Comparison of ENCODE assay signal across 9 cellular contexts in the genomic region with DNA sequence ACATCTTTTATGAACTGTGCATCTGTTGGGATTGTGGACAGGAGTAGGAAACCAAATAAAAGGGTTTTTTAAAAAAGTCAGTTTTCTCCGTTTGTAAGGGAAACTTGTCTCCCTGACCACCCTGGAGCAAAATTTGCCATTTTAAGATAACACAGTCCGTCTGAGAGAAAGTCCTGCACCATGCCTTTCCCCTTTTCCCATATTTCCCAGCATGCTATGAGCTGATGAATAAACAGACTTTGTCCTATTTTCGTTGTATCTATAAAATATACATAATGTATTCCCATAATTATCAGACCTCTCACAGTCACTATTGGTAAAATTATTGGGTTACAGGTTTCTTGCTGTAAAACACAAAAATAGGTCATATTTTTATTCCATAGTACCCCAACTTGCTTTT. TPM values are rescaled to one million over a fixed set of nuclear protein-coding genes. Genes with fewer than 3 reads are reported as not detected.
A peak's percentile ranks its signal among the peaks of the same experiment; 100 is the strongest.
DNase-seq lines count a peak whose midpoint lies in the region; ATAC-seq and TF ChIP-seq lines count a peak whose summit lies in the region.
"Had no signal": no experiment of that assay in that cellular context is flagged by ENCODE, and none has a peak within 500 bp of the region (broad histone marks: within the 10 kb centered on the region; RNA-seq: fewer than 3 reads in every experiment).

No MANE protein-coding gene starts in this region.

- no peak for TF ChIP-seq POLR2A in ovary (IDR thresholded peaks at IDR 0.05)

- H4K91ac ChIP-seq in neuronal stem cell (ENCODE audit: low read depth, low read length, poor library complexity): no peak overlapping the region

- CTCF ChIA-PET in SK-N-SH (lab: Yijun Ruan, JAX): no interaction called here

- TF ChIP-seq EP300 in SK-N-SH (IDR thresholded peaks at IDR 0.05; ENCODE audit: borderline replicate concordance in 1 of 2, low read depth in 1 of 2, low read length in 1 of 2) (no peak), ovary (IDR thresholded peaks at IDR 0.05) (no peak)

- peak overlapping the region; percentile 67 for H3K27ac Mint-ChIP-seq in chondrocyte (ENCODE audit: unreplicated experiment)

- H3K18ac ChIP-seq in neuronal stem cell (ENCODE audit: low read length): no peak overlapping the region

- H4K20me1 ChIP-seq in SK-N-SH (ENCODE audit: insufficient read depth): peaks cover 17% of the 10 kb centered on the region

- POLR2A ChIA-PET in SK-N-SH (lab: Yijun Ruan, JAX): no interaction called here

- H3K9me2 ChIP-seq in SK-N-SH: no peaks in the 10 kb centered on the region

- no peaks in the 10 kb centered on the region for H3K9me3 Mint-ChIP-seq in chondrocyte (ENCODE audit: low read depth)

- H3K4me1 ChIP-seq in SK-N-SH (ENCODE audit: control insufficient read depth in 1 of 2, insufficient read depth in 2 of 2, low read depth in 1 of 2, low read length in 1 of 2) (peaks cover 0 to 10% of the 10 kb centered on the region in 2 experiments; a peak in 2 of 4 replicates), neuronal stem cell (ENCODE audit: control insufficient read depth in 2 of 2, insufficient read depth in 1 of 2, low read depth in 1 of 2, low read length in 2 of 2) (peaks cover 3 to 14% of the 10 kb centered on the region in 2 donors), ovary (ENCODE audit: insufficient read depth) (no peaks in the 10 kb centered on the region)

- peak overlapping the region; percentile 95 for H3K27ac ChIP-seq in SK-N-SH (ENCODE audit: low read depth in 2 of 2, low read length in 1 of 2)
- no peak overlapping the region for H3K27ac ChIP-seq in neuronal stem cell (replicated peaks; ENCODE audit: low read length)
- peak overlapping the region in 1 of 2 donors; percentile 100 for H3K27ac ChIP-seq in ovary

- H4K8ac ChIP-seq in neuronal stem cell (ENCODE audit: low read depth, low read length): no peak overlapping the region

- 34% methylated on average over 3 of the region's 3 CpGs for WGBS in SK-N-SH (ENCODE audit: low lambda C conversion rate)
- WGBS in neuronal stem cell (ENCODE audit: extremely low coverage in 2 of 2, insufficient read length in 2 of 2, insufficient replicate concordance in 1 of 2), 2 donors: no CpG with 5 or more reads among the region's 3 CpGs
- WGBS in ovary, 3 donors: 17 to 24% (median 17%) methylated on average over 3 of the region's 3 CpGs

- peaks cover 47% of the 10 kb centered on the region for H3K79me2 ChIP-seq in SK-N-SH (ENCODE audit: insufficient read depth)

- H3K27me3 ChIP-seq in SK-N-SH (ENCODE audit: insufficient read depth): no peaks in the 10 kb centered on the region
- no peaks in the 10 kb centered on the region for H3K27me3 ChIP-seq in neuronal stem cell (ENCODE audit: control insufficient read depth in 3 of 3, insufficient read depth in 3 of 3, low read depth in 1 of 3, low read length in 3 of 3)
- H3K27me3 ChIP-seq in ovary: no peaks in the 10 kb centered on the region

- intact Hi-C loops in ovary (cut with DNase I): loop anchor here in 1 of 4 donors (5.0 to 10.0 kb wide), 2 partner anchors 63 to 196 kb away; no protein-coding TSS in a partner anchor

- H3K4me3 ChIP-seq in SK-N-SH (ENCODE audit: low read depth in 2 of 2, low read length in 1 of 2): peak overlapping the region; percentile 85 to 87
- H3K4me3 ChIP-seq in neuronal stem cell (ENCODE audit: low read length in 2 of 2): peak overlapping the region in 1 of 2 donors; percentile 64
- H3K4me3 ChIP-seq in ovary: no peak overlapping the region

- no peak overlapping the region for H2BK15ac ChIP-seq in neuronal stem cell (ENCODE audit: low read length)

- peaks cover 33% of the 10 kb centered on the region for H3F3A ChIP-seq in SK-N-SH (replicated peaks; ENCODE audit: insufficient read depth)

- H3K4me2 ChIP-seq in SK-N-SH (peak overlapping the region; percentile 90), neuronal stem cell (ENCODE audit: insufficient read depth, low read length, poor library complexity, severe bottlenecking) (no peak overlapping the region)

- no peak for TF ChIP-seq RAD21 in SK-N-SH (IDR thresholded peaks at IDR 0.05; ENCODE audit: low read length)

- H2AFZ ChIP-seq in SK-N-SH (ENCODE audit: low read depth) (peak overlapping the region; percentile 87; the same call in 1 of the 2 replicates), neuronal stem cell (ENCODE audit: low read length) (peak overlapping the region; percentile 90)

- no peaks in the 10 kb centered on the region for H3K36me3 Mint-ChIP-seq in chondrocyte (ENCODE audit: low read depth)

- no peak overlapping the region for H2BK12ac ChIP-seq in neuronal stem cell (ENCODE audit: low read length)

- H3K23ac ChIP-seq in neuronal stem cell (ENCODE audit: low read depth, low read length, poor library complexity): no peak overlapping the region

- no peak overlapping the region for H3K14ac ChIP-seq in neuronal stem cell (ENCODE audit: low read length)

- H3K79me1 ChIP-seq in neuronal stem cell (ENCODE audit: low read depth, low read length): no peaks in the 10 kb centered on the region

- H3K27me3 Mint-ChIP-seq in chondrocyte (ENCODE audit: low read depth): no peaks in the 10 kb centered on the region

- no peak overlapping the region for H2BK120ac ChIP-seq in neuronal stem cell (ENCODE audit: low read depth, low read length)

- no peak for ATAC-seq in SK-N-SH treated with all-trans-retinoic acid at 6 μM for 48 hours

- no peak for TF ChIP-seq CTCF in SK-N-SH (IDR thresholded peaks at IDR 0.05)
- TF ChIP-seq CTCF in chondrocyte (IDR thresholded peaks at IDR 0.05): no peak
- no peak for TF ChIP-seq CTCF in ovary (IDR thresholded peaks at IDR 0.05)

- H3K36me3 ChIP-seq in SK-N-SH (replicated peaks in 1 of 2; ENCODE audit: control insufficient read depth in 1 of 2, insufficient read depth in 2 of 2, low read length in 1 of 2) (no peaks in the 10 kb centered on the region), neuronal stem cell (replicated peaks in 1 of 2; ENCODE audit: control insufficient read depth in 2 of 2, insufficient read depth in 2 of 2, low read length in 2 of 2) (no peaks in the 10 kb centered on the region), ovary (no peaks in the 10 kb centered on the region)

- peaks cover 25% of the 10 kb centered on the region for H3K4me1 Mint-ChIP-seq in chondrocyte (ENCODE audit: low read depth)

- no peak overlapping the region for H2BK5ac ChIP-seq in neuronal stem cell (ENCODE audit: low read length)

- H3K9me3 ChIP-seq in SK-N-SH (no peaks in the 10 kb centered on the region), neuronal stem cell (replicated peaks in 1 of 2; ENCODE audit: control insufficient read depth in 2 of 2, insufficient read depth in 1 of 2, low read depth in 1 of 2, low read length in 2 of 2) (peaks cover 0 to 9% of the 10 kb centered on the region in 2 donors), ovary (no peaks in the 10 kb centered on the region)

- DNase-seq in SK-N-SH (no peak), NCI-H1694 (lab: John Stamatoyannopoulos, UW) (peak; percentile 100), chondrocyte (ENCODE audit: low spot score) (no peak), neuronal stem cell (ENCODE audit: low spot score) (no peak), ovary (no peak), NCI-H748 (lab: John Stamatoyannopoulos, UW; ENCODE audit: unreplicated experiment) (no peak), LoVo (ENCODE audit: low spot score) (no peak)
- DNase-seq: left cardiac atrium had no signal

- no peak overlapping the region for H2AK5ac ChIP-seq in neuronal stem cell (ENCODE audit: low read depth, low read length)

- H3K4ac ChIP-seq in neuronal stem cell (ENCODE audit: low read length): no peak overlapping the region

- H3K9ac ChIP-seq in SK-N-SH: peak overlapping the region; percentile 96
- H3K9ac ChIP-seq in neuronal stem cell (ENCODE audit: low read depth, low read length, poor library complexity): no peak overlapping the region

- peak overlapping the region; percentile 80 for H3K4me3 Mint-ChIP-seq in chondrocyte (ENCODE audit: unreplicated experiment)

TF ChIP-seq in SK-N-SH treated with all-trans-retinoic acid at 6 μM for 48 hours, 23 proteins besides CTCF, POLR2A, EP300 and RAD21 (continues in another document):
- TF ChIP-seq ZNF70 (CRISPR knock-in tag; IDR thresholded peaks at IDR 0.05): no peak
- TF ChIP-seq ZNF565 (CRISPR knock-in tag; conservative IDR thresholded peaks at IDR 0.05; ENCODE audit: low read depth): no peak
- TF ChIP-seq GLIS3 (CRISPR knock-in tag; IDR thresholded peaks at IDR 0.05): no peak
- TF ChIP-seq RARB (CRISPR knock-in tag; IDR thresholded peaks at IDR 0.05): no peak
- no peak for TF ChIP-seq CREB5 (CRISPR knock-in tag; IDR thresholded peaks at IDR 0.05; ENCODE audit: low read depth)
- no peak for TF ChIP-seq ISL1 (CRISPR knock-in tag; IDR thresholded peaks at IDR 0.05)
- no peak for TF ChIP-seq TCF4 (CRISPR knock-in tag; IDR thresholded peaks at IDR 0.05; ENCODE audit: borderline replicate concordance)
- TF ChIP-seq PPARA (CRISPR knock-in tag; IDR thresholded peaks at IDR 0.05; ENCODE audit: borderline replicate concordance): no peak

RNA-seq across cellular contexts. Expression of gene AKT3, which starts 1.7 kb away (rescaled TPM):
- polyA plus RNA-seq in SK-N-SH (2012; rRNA removed): 12.7 and 16.4 TPM in 2 replicates
- 17.8 and 20.3 TPM in 2 replicates for polyA plus RNA-seq in SK-N-SH (2012; cell fraction: cytosol; rRNA removed)
- polyA plus RNA-seq in SK-N-SH (2012; cell fraction: nucleus; rRNA removed): 11.8 and 22.5 TPM in 2 replicates
- total RNA-seq in chondrocyte: 85.0 to 113 TPM (median 111 TPM) in 3 replicates
- polyA plus RNA-seq in neuronal stem cell (2013, experiment 1 of 2): 33.9 TPM
- 33.7 TPM for polyA plus RNA-seq in neuronal stem cell (2013, experiment 2 of 2)
- total RNA-seq in ovary: 100 to 1,000 TPM in 5 of 7 donors, 10 to 100 TPM in 2; 45.8 to 202 (median 135) TPM
- polyA plus RNA-seq in ovary: 10 to 100 TPM; 27.2 to 60.5 TPM
